Comparison of ENCODE assay signal across 24 cellular contexts in the genomic region with DNA sequence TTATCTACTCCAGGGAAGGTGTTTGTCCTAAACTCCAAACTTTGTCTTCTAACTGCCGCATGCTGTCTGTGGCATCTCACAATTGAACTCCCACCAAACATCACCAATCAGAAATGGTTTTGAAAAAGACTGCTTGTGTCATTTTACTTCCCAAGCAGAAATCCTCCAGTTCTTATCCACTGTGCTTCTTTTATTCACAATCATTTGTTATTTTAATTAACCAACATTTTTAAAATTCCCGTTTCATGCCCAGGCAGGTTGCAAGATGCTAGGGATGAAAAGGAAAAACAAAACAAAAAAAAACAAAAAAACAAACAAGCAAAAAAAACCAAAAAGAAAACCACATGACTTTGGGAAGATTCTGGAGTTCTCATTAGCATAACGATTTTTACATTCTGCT.
"Had no signal": no experiment of that assay in that cellular context is flagged by ENCODE, and none has a peak within 500 bp of the region (broad histone marks: within the 10 kb centered on the region; RNA-seq: fewer than 3 reads in every experiment).

No MANE protein-coding gene starts in this region.

- H3K9me3 ChIP-seq: adrenal gland, ascending aorta, psoas muscle, right atrium auricular region, thyroid gland had no signal

- H3K36me3 ChIP-seq: adrenal gland, ascending aorta, brain microvascular endothelial cell, left ventricle myocardium inferior, right atrium auricular region, thyroid gland had no signal

- H3K4me1 ChIP-seq: adrenal gland, ascending aorta, left ventricle myocardium inferior, psoas muscle, right atrium auricular region, thyroid gland had no signal

- H3K27me3 ChIP-seq: adrenal gland, ascending aorta, brain microvascular endothelial cell, right atrium auricular region, thyroid gland had no signal

- FAIRE-seq: urothelium cell line had no signal

- H3K4me3 ChIP-seq: adrenal gland, ascending aorta, left ventricle myocardium inferior, psoas muscle, right atrium auricular region, thyroid gland had no signal

- DNase-seq: activated CD4-positive, alpha-beta T cell treated with anti-CD3 and anti-CD28 coated beads for 4 hours; activated CD4-positive, alpha-beta T cell treated with anti-CD3 and anti-CD28 coated beads, Interleukin-2, amount 50 U/mL, for 48 hours; activated CD4-positive, CD25-positive, alpha-beta regulatory T cell; activated CD8-positive, alpha-beta memory T cell treated with anti-CD3 and anti-CD28 coated beads, Interleukin-2, amount 50 U/mL, for 48 hours; activated naive CD4-positive, alpha-beta T cell; activated T-cell treated with anti-CD3 and anti-CD28 coated beads, Interleukin-2, amount 50 U/mL, for 4 hours; adrenal gland; brain microvascular endothelial cell; central memory CD4-positive, alpha-beta T cell; dermis blood vessel endothelial cell; effector CD8-positive, alpha-beta T cell; foreskin fibroblast; kidney glomerular epithelial cell; left ventricle myocardium inferior; psoas muscle; stimulated activated CD4-positive, alpha-beta T cell treated with anti-CD3 and anti-CD28 coated beads, Interleukin-4, amount 100 ng/mL, for 24 hours; stimulated activated naive CD4-positive, alpha-beta T cell treated with Interleukin-2 at 50 U/mL for 16 hours; substantia nigra; T1000; thyroid gland had no signal

- H3K27ac ChIP-seq: adrenal gland, ascending aorta, brain microvascular endothelial cell, left ventricle myocardium inferior, psoas muscle, right atrium auricular region, thyroid gland had no signal

- ATAC-seq: activated T-cell treated with anti-CD3 and anti-CD28 coated beads, Interleukin-2, amount 50 U/mL, for 4 hours; natural killer cell treated with Interleukin-12 subunit alpha and Interleukin-12 subunit beta and Interleukin-15 and Interleukin-18, amount 100 ng/mL, for 72 hours; psoas muscle had no signal
